ENCODE assay signal across 11 cellular contexts in the genomic region with DNA sequence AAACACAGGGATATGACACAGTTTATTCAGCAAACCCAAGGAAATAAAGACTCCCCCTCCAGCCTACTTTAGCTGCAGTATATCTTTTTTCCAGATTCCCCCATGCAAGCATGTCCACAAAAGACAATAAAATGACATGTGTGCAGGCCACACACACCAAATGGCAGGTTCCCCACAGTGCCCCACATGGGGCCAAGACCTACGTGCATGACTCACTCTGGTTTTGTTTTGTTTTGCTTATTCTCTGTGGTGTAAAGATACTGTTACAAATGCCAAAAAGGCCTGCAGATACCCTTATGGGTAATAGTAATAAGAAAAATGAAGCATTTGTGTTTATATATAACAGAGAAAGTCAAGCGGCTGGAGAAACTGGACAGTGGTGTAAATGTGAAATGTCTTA.
DNase-seq lines count a peak whose midpoint lies in the region; ATAC-seq, FAIRE-seq and TF ChIP-seq lines count a peak whose summit lies in the region.
"Had no signal": no experiment of that assay in that cellular context is flagged by ENCODE, and none has a peak within 500 bp of the region (broad histone marks: within the 10 kb centered on the region; RNA-seq: fewer than 3 reads in every experiment).

No MANE protein-coding gene starts in this region.

- no peak for ATAC-seq in stimulated activated naive B cell treated with anti-CD40 and anti-IgM and Interleukin-4, amounts not matched to agents 10 μg/mL and 1 μg/mL and 100 μg/mL, for 72 hours (replicated peaks)

- TF ChIP-seq CTCF in chondrocyte (IDR thresholded peaks at IDR 0.05), result no peak
- TF ChIP-seq CTCF in thyroid gland (IDR thresholded peaks at IDR 0.05), result no peak
- TF ChIP-seq CTCF in GM13977 (IDR thresholded peaks at IDR 0.05; ENCODE audit: extremely low read depth, insufficient read depth, missing control alignments), result no peak

- TF ChIP-seq POLR2A in thyroid gland (IDR thresholded peaks at IDR 0.05), result no peak

- H3K4me1 Mint-ChIP-seq in chondrocyte (ENCODE audit: low read depth), result peaks cover 29% of the 10 kb centered on the region
- peaks cover 9 to 22% of the 10 kb centered on the region in 2 donors for H3K4me1 Mint-ChIP-seq in stimulated activated naive B cell treated with anti-CD40 and anti-IgM and Interleukin-4, amounts not matched to agents 10 μg/mL and 1 μg/mL and 100 μg/mL, for 72 hours

- no peak overlapping the region for H3K4me3 ChIP-seq in thyroid gland (replicated peaks in 1 of 3)
- H3K4me3 ChIP-seq: testis had no signal

- H3K27ac Mint-ChIP-seq in chondrocyte (ENCODE audit: unreplicated experiment), result peak overlapping the region; percentile 86
- H3K27ac Mint-ChIP-seq in stimulated activated naive B cell treated with anti-CD40 and anti-IgM and Interleukin-4, amounts not matched to agents 10 μg/mL and 1 μg/mL and 100 μg/mL, for 72 hours, result no peak overlapping the region

- H3K36me3 ChIP-seq in thyroid gland, result no peaks in the 10 kb centered on the region

- intact Hi-C loops in thyroid gland (cut with DNase I), result no loop called here
- intact Hi-C loops in cardiac septum (cut with DNase I), result no loop called here

- in situ Hi-C loops in GM13977 (cut with MboI; ENCODE audit: low pct_unique_long_range_greater_than_20kb, low sequenced_read_pairs, unreplicated experiment), result no loop called here

- peak; percentile 46 for DNase-seq in A172 (ENCODE audit: low spot score)
- no peak for DNase-seq in GM19239 (ENCODE audit: insufficient read length, low spot score)
- DNase-seq in NCI-H345 (lab: John Stamatoyannopoulos, UW), result peak; percentile 39
- DNase-seq in chondrocyte (ENCODE audit: low spot score), result no peak
- DNase-seq in stimulated activated naive B cell treated with anti-CD40 and anti-IgM and Interleukin-4, amounts not matched to agents 10 μg/mL and 1 μg/mL and 100 μg/mL, for 72 hours, result no peak
- DNase-seq in thyroid gland, result no peak
- DNase-seq in GM13977 (ENCODE audit: low spot score), result no peak
- no peak for DNase-seq in cardiac septum (ENCODE audit: low spot score)
- DNase-seq: midbrain, NCI-H1694 treated with DMSO at 0.1 percent for 48 hours, testis had no signal

- no peaks in the 10 kb centered on the region for H3K9me3 Mint-ChIP-seq in chondrocyte (ENCODE audit: low read depth)
- H3K9me3 Mint-ChIP-seq in stimulated activated naive B cell treated with anti-CD40 and anti-IgM and Interleukin-4, amounts not matched to agents 10 μg/mL and 1 μg/mL and 100 μg/mL, for 72 hours, result no peaks in the 10 kb centered on the region

- WGBS in thyroid gland, 2 donors, result 84 to 89% methylated on average over 2 of the region's 2 CpGs

- H3K27me3 Mint-ChIP-seq in chondrocyte (ENCODE audit: low read depth), result no peaks in the 10 kb centered on the region
- H3K27me3 Mint-ChIP-seq in stimulated activated naive B cell treated with anti-CD40 and anti-IgM and Interleukin-4, amounts not matched to agents 10 μg/mL and 1 μg/mL and 100 μg/mL, for 72 hours, result no peaks in the 10 kb centered on the region

- H3K4me1 ChIP-seq in thyroid gland, result no peaks in the 10 kb centered on the region
- H3K4me1 ChIP-seq: testis had no signal

- H3K27ac ChIP-seq in thyroid gland, result no peak overlapping the region
- H3K27ac ChIP-seq: testis had no signal

- H3K36me3 Mint-ChIP-seq in chondrocyte (ENCODE audit: low read depth), result no peaks in the 10 kb centered on the region
- H3K36me3 Mint-ChIP-seq in stimulated activated naive B cell treated with anti-CD40 and anti-IgM and Interleukin-4, amounts not matched to agents 10 μg/mL and 1 μg/mL and 100 μg/mL, for 72 hours, result peaks cover 3 to 4% of the 10 kb centered on the region in 2 donors

- no peak overlapping the region for H3K4me3 Mint-ChIP-seq in chondrocyte (ENCODE audit: unreplicated experiment)
- H3K4me3 Mint-ChIP-seq in stimulated activated naive B cell treated with anti-CD40 and anti-IgM and Interleukin-4, amounts not matched to agents 10 μg/mL and 1 μg/mL and 100 μg/mL, for 72 hours, result no peak overlapping the region

- no peaks in the 10 kb centered on the region for H3K27me3 ChIP-seq in thyroid gland
- H3K27me3 ChIP-seq: testis had no signal

- FAIRE-seq in GM19239 (lab: Jason Lieb, UNC), result peak; percentile 75

- H3K9me3 ChIP-seq in thyroid gland, result no peaks in the 10 kb centered on the region
- H3K9me3 ChIP-seq: testis had no signal

Comparison
In these comparisons a context has a peak if more than half of its experiments do, and no peak if none do; other contexts are left out.
1. DNase-seq: peak in A172 (single experiment) and NCI-H345 (single experiment); none in GM19239 (single experiment), chondrocyte (single experiment), stimulated activated naive B cell treated with anti-CD40 and anti-IgM and Interleukin-4, amounts not matched to agents 10 μg/mL and 1 μg/mL and 100 μg/mL, for 72 hours (single experiment), thyroid gland (0 of 2), GM13977 (single experiment) and cardiac septum (single experiment).